Comparison of ENCODE assay signal across 24 cellular contexts in genomic region chr13:93522486-93522885, GRCh38.
A peak's percentile ranks its signal among the peaks of the same experiment; 100 is the strongest.
DNase-seq lines count a peak whose midpoint lies in the region; ATAC-seq and TF ChIP-seq lines count a peak whose summit lies in the region.
"Had no signal": no experiment of that assay in that cellular context is flagged by ENCODE, and none has a peak within 500 bp of the region (broad histone marks: within the 10 kb centered on the region; RNA-seq: fewer than 3 reads in every experiment).

No MANE protein-coding gene starts in this region.

- H3K27me3 Mint-ChIP-seq in stimulated activated naive CD8-positive, alpha-beta T cell treated with anti-CD3 and anti-CD28 coated beads, Interleukin-15, amount 100 ng/mL, for 72 hours, result no peaks in the 10 kb centered on the region
- H3K27me3 Mint-ChIP-seq: activated CD4-positive, alpha-beta T cell treated with anti-CD3 and anti-CD28 coated beads for 36 hours had no signal

- TF ChIP-seq CTCF in fibroblast of mammary gland (conservative IDR thresholded peaks at IDR 0.05; ENCODE audit: control insufficient read depth, insufficient read depth, low read depth, low read length), result no peak

- H3K4me3 ChIP-seq in fibroblast of mammary gland (ENCODE audit: control insufficient read depth, low read depth, low read length), result no peak overlapping the region
- H3K4me3 ChIP-seq: dorsolateral prefrontal cortex, left lung, prostate gland, skin epidermis, tibial nerve had no signal

- no peak overlapping the region for H3K27ac ChIP-seq in caudate nucleus (ENCODE audit: low read depth, low read length)
- H3K27ac ChIP-seq: dorsolateral prefrontal cortex, left lung, prostate gland, skin epidermis, tibial nerve had no signal

- no peak overlapping the region for H3K4me3 Mint-ChIP-seq in stimulated activated naive CD8-positive, alpha-beta T cell treated with anti-CD3 and anti-CD28 coated beads, Interleukin-15, amount 100 ng/mL, for 72 hours
- H3K4me3 Mint-ChIP-seq: activated CD4-positive, alpha-beta T cell treated with anti-CD3 and anti-CD28 coated beads for 36 hours; activated naive CD8-positive, alpha-beta T cell; activated T-helper 1 cell treated with anti-CD3 and anti-CD28 coated beads, Interleukin-12 subunit alpha, Interleukin-12 subunit beta, Interleukin-2, Interleukin-4 antibody, amounts not matched to agents 30 ng/mL and 10 ng/mL and 1 ng/mL, durations not matched to agents 14 hours and 24 hours and 36 hours; CD8-positive, alpha-beta T cell; neural crest cell; T-cell had no signal

- no peak for ATAC-seq in stimulated activated naive CD8-positive, alpha-beta T cell treated with anti-CD3 and anti-CD28 coated beads, Interleukin-15, amount 100 ng/mL, for 72 hours
- ATAC-seq in GM19463 (IDR thresholded peaks at IDR 0.05; ENCODE audit: unreplicated experiment), result no peak
- ATAC-seq: activated CD4-positive, alpha-beta T cell treated with anti-CD3 and anti-CD28 coated beads for 36 hours; CD8-positive, alpha-beta T cell; HepG2; left lung; PC-3; T-cell had no signal

- no peaks in the 10 kb centered on the region for H3K9me3 Mint-ChIP-seq in stimulated activated naive CD8-positive, alpha-beta T cell treated with anti-CD3 and anti-CD28 coated beads, Interleukin-15, amount 100 ng/mL, for 72 hours
- H3K9me3 Mint-ChIP-seq: activated T-helper 1 cell treated with anti-CD3 and anti-CD28 coated beads, Interleukin-12 subunit alpha, Interleukin-12 subunit beta, Interleukin-2, Interleukin-4 antibody, amounts not matched to agents 30 ng/mL and 10 ng/mL and 1 ng/mL, durations not matched to agents 14 hours and 24 hours and 36 hours; CD8-positive, alpha-beta T cell; neural crest cell; T-cell had no signal

- peak; percentile 31 for DNase-seq in GM04503 (ENCODE audit: low read depth)
- peak; percentile 82 for DNase-seq in NCI-H526 treated with DMSO at 0.1 percent for 48 hours (lab: John Stamatoyannopoulos, UW)
- peak; percentile 55 for DNase-seq in fibroblast of mammary gland (ENCODE audit: low read depth)
- DNase-seq in non-pigmented ciliary epithelial cell (ENCODE audit: low read depth), result peak; percentile 8
- no peak for DNase-seq in superior temporal gyrus (ENCODE audit: extremely low spot score)
- DNase-seq in caudate nucleus (lab: John Stamatoyannopoulos, UW), result no peak
- DNase-seq in stimulated activated naive CD8-positive, alpha-beta T cell treated with anti-CD3 and anti-CD28 coated beads, Interleukin-15, amount 100 ng/mL, for 72 hours, result no peak
- DNase-seq: activated CD4-positive, alpha-beta T cell treated with anti-CD3 and anti-CD28 coated beads for 36 hours; CD8-positive, alpha-beta T cell; DMS53; dorsolateral prefrontal cortex; left lung; PC-3; SIG-M5; stimulated activated naive CD4-positive, alpha-beta T cell; T-cell had no signal

- no peak overlapping the region for H3K27ac Mint-ChIP-seq in stimulated activated naive CD8-positive, alpha-beta T cell treated with anti-CD3 and anti-CD28 coated beads, Interleukin-15, amount 100 ng/mL, for 72 hours
- H3K27ac Mint-ChIP-seq: activated CD4-positive, alpha-beta T cell treated with anti-CD3 and anti-CD28 coated beads for 36 hours; activated naive CD8-positive, alpha-beta T cell; activated T-helper 1 cell treated with anti-CD3 and anti-CD28 coated beads, Interleukin-12 subunit alpha, Interleukin-12 subunit beta, Interleukin-2, Interleukin-4 antibody, amounts not matched to agents 30 ng/mL and 10 ng/mL and 1 ng/mL, durations not matched to agents 14 hours and 24 hours and 36 hours; CD8-positive, alpha-beta T cell; T-cell had no signal

- no peaks in the 10 kb centered on the region for H3K4me1 Mint-ChIP-seq in stimulated activated naive CD8-positive, alpha-beta T cell treated with anti-CD3 and anti-CD28 coated beads, Interleukin-15, amount 100 ng/mL, for 72 hours
- H3K4me1 Mint-ChIP-seq: activated CD4-positive, alpha-beta T cell treated with anti-CD3 and anti-CD28 coated beads for 36 hours; neural crest cell; T-cell had no signal

Comparison
In these comparisons a context has a peak if more than half of its experiments do, and no peak if none do; other contexts are left out.
1. DNase-seq: peak in GM04503 (single experiment), NCI-H526 treated with DMSO at 0.1 percent for 48 hours (single experiment), fibroblast of mammary gland (single experiment) and non-pigmented ciliary epithelial cell (single experiment); none in superior temporal gyrus (single experiment), caudate nucleus (0 of 61) and stimulated activated naive CD8-positive, alpha-beta T cell treated with anti-CD3 and anti-CD28 coated beads, Interleukin-15, amount 100 ng/mL, for 72 hours (0 of 2).